1 cellular context compared by ENCODE assay signal in the genomic region with DNA sequence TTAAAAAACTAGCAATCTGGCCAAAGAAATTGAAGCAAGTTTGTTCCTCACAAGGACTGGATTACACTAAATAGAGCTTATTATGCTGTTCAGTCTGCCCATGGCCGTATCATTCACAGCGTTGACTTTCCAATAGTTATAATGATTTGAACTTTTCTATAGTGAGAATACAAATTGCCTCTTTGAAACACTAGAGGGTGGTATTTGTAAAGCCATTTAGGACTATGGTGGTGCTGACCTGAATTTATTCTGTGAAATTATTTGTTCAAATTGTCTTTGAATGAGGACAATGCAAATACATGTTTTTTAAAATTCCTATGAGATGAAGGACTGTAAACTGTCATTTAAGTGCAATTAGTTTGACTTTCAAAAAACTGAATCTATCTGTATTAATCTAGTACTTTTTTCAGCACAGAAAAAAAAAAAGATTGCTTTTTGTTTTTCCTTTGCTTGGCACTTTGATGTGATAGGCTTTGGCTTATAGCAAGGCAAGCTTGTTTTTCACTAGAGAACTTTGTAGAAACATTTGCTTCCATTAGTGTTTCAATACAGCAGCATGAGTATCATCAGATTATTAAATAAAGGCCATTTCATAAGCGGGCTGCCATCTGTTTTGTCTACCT.
TF ChIP-seq lines count a peak whose summit lies in the region.

No MANE protein-coding gene starts in this region.

TF ChIP-seq in H1, 55 proteins besides CTCF, POLR2A, EP300 and RAD21 (continued from another document):
- TF ChIP-seq, protein P1, sequence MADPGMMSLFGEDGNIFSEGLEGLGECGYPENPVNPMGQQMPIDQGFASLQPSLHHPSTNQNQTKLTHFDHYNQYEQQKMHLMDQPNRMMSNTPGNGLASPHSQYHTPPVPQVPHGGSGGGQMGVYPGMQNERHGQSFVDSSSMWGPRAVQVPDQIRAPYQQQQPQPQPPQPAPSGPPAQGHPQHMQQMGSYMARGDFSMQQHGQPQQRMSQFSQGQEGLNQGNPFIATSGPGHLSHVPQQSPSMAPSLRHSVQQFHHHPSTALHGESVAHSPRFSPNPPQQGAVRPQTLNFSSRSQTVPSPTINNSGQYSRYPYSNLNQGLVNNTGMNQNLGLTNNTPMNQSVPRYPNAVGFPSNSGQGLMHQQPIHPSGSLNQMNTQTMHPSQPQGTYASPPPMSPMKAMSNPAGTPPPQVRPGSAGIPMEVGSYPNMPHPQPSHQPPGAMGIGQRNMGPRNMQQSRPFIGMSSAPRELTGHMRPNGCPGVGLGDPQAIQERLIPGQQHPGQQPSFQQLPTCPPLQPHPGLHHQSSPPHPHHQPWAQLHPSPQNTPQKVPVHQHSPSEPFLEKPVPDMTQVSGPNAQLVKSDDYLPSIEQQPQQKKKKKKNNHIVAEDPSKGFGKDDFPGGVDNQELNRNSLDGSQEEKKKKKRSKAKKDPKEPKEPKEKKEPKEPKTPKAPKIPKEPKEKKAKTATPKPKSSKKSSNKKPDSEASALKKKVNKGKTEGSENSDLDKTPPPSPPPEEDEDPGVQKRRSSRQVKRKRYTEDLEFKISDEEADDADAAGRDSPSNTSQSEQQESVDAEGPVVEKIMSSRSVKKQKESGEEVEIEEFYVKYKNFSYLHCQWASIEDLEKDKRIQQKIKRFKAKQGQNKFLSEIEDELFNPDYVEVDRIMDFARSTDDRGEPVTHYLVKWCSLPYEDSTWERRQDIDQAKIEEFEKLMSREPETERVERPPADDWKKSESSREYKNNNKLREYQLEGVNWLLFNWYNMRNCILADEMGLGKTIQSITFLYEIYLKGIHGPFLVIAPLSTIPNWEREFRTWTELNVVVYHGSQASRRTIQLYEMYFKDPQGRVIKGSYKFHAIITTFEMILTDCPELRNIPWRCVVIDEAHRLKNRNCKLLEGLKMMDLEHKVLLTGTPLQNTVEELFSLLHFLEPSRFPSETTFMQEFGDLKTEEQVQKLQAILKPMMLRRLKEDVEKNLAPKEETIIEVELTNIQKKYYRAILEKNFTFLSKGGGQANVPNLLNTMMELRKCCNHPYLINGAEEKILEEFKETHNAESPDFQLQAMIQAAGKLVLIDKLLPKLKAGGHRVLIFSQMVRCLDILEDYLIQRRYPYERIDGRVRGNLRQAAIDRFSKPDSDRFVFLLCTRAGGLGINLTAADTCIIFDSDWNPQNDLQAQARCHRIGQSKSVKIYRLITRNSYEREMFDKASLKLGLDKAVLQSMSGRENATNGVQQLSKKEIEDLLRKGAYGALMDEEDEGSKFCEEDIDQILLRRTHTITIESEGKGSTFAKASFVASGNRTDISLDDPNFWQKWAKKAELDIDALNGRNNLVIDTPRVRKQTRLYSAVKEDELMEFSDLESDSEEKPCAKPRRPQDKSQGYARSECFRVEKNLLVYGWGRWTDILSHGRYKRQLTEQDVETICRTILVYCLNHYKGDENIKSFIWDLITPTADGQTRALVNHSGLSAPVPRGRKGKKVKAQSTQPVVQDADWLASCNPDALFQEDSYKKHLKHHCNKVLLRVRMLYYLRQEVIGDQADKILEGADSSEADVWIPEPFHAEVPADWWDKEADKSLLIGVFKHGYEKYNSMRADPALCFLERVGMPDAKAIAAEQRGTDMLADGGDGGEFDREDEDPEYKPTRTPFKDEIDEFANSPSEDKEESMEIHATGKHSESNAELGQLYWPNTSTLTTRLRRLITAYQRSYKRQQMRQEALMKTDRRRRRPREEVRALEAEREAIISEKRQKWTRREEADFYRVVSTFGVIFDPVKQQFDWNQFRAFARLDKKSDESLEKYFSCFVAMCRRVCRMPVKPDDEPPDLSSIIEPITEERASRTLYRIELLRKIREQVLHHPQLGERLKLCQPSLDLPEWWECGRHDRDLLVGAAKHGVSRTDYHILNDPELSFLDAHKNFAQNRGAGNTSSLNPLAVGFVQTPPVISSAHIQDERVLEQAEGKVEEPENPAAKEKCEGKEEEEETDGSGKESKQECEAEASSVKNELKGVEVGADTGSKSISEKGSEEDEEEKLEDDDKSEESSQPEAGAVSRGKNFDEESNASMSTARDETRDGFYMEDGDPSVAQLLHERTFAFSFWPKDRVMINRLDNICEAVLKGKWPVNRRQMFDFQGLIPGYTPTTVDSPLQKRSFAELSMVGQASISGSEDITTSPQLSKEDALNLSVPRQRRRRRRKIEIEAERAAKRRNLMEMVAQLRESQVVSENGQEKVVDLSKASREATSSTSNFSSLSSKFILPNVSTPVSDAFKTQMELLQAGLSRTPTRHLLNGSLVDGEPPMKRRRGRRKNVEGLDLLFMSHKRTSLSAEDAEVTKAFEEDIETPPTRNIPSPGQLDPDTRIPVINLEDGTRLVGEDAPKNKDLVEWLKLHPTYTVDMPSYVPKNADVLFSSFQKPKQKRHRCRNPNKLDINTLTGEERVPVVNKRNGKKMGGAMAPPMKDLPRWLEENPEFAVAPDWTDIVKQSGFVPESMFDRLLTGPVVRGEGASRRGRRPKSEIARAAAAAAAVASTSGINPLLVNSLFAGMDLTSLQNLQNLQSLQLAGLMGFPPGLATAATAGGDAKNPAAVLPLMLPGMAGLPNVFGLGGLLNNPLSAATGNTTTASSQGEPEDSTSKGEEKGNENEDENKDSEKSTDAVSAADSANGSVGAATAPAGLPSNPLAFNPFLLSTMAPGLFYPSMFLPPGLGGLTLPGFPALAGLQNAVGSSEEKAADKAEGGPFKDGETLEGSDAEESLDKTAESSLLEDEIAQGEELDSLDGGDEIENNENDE (IDR thresholded peaks at IDR 0.05; ENCODE audit: insufficient replicate concordance, low read length) = no peak
- TF ChIP-seq HDAC2 (IDR thresholded peaks at IDR 0.05; ENCODE audit: borderline replicate concordance in 1 of 2, low read depth in 2 of 2, low read length in 2 of 2) = no peak
- no peak for TF ChIP-seq CEBPB (IDR thresholded peaks at IDR 0.05; ENCODE audit: low read depth, low read length)
- TF ChIP-seq SP4 (IDR thresholded peaks at IDR 0.05; ENCODE audit: low read length) = no peak
- TF ChIP-seq BRCA1 (IDR thresholded peaks at IDR 0.05; ENCODE audit: low read depth, low read length) = no peak
- TF ChIP-seq BACH1 (IDR thresholded peaks at IDR 0.05; ENCODE audit: low read length) = no peak
- no peak for TF ChIP-seq ASH2L (IDR thresholded peaks at IDR 0.05; ENCODE audit: low read length)
- TF ChIP-seq TBP (IDR thresholded peaks at IDR 0.05; ENCODE audit: low read depth, low read length) = no peak
